28 cellular contexts compared by ENCODE assay signal in genomic region chr15:73886717-73887345, GRCh38. TPM values are rescaled to one million over a fixed set of nuclear protein-coding genes. Genes with fewer than 3 reads are reported as not detected.
"Had no signal": no experiment of that assay in that cellular context is flagged by ENCODE, and none has a peak within 500 bp of the region (broad histone marks: within the 10 kb centered on the region; RNA-seq: fewer than 3 reads in every experiment).

No MANE protein-coding gene starts in this region.

- H3K36me3 Mint-ChIP-seq: natural killer cell, type B pancreatic cell had no signal

- H3K4me3 ChIP-seq: gastrocnemius medialis, lower lobe of right lung, ovary, right lobe of liver, smooth muscle cell, testis, tibial artery had no signal

- H3K4me1 ChIP-seq: gastrocnemius medialis, lower lobe of right lung, right lobe of liver, testis, tibial artery had no signal

- H3K9me3 Mint-ChIP-seq: effector memory CD8-positive, alpha-beta T cell; natural killer cell; type B pancreatic cell had no signal

- H3K27ac ChIP-seq: epithelial cell of prostate, gastrocnemius medialis, lower lobe of right lung, ovary, right lobe of liver, testis, tibial artery had no signal

- H3K36me3 ChIP-seq: gastrocnemius medialis, lower lobe of right lung, ovary, right lobe of liver, tibial artery had no signal

- H3K27ac Mint-ChIP-seq: effector memory CD8-positive, alpha-beta T cell; natural killer cell; type B pancreatic cell had no signal

- DNase-seq: cortex of kidney; effector memory CD8-positive, alpha-beta T cell; foreskin fibroblast; gastrocnemius medialis; head of caudate nucleus; left ventricle myocardium superior; lower lobe of right lung; natural killer cell; occipital lobe; ovary; retina; stimulated activated CD4-positive, alpha-beta T cell treated with anti-CD3 and anti-CD28 coated beads, Interleukin-12 subunit alpha, Interleukin-12 subunit beta, amount 100 ng/mL, for 4 hours; stimulated activated CD4-positive, alpha-beta T cell treated with anti-CD3 and anti-CD28 coated beads, Interleukin-1b, Interleukin-23, amount 100 ng/mL, for 48 hours; stimulated activated CD4-positive, alpha-beta T cell treated with anti-CD3 and anti-CD28 coated beads, Interleukin-4, amount 100 ng/mL, for 1 hour; stimulated activated CD8-positive, alpha-beta memory T cell treated with anti-CD3 and anti-CD28 coated beads, Interleukin-4, amount 100 ng/mL, for 48 hours; stimulated activated naive CD8-positive, alpha-beta T cell treated with anti-CD3 and anti-CD28 coated beads, Interleukin-15, Interleukin-2, amounts not matched to agents 100 U/mL and 50 U/mL, for 24 hours; substantia nigra; testis had no signal

- H3K4me3 Mint-ChIP-seq: effector memory CD8-positive, alpha-beta T cell; natural killer cell; type B pancreatic cell had no signal

- H3K4me1 Mint-ChIP-seq: natural killer cell had no signal

- ATAC-seq: effector memory CD8-positive, alpha-beta T cell; esophagus mucosa; gastrocnemius medialis; left ventricle myocardium superior; lower lobe of right lung; right lobe of liver; stimulated activated naive CD8-positive, alpha-beta T cell treated with anti-CD3 and anti-CD28 coated beads, Interleukin-15, Interleukin-2, amounts not matched to agents 100 U/mL and 50 U/mL, for 24 hours had no signal

- H3K9me3 ChIP-seq: gastrocnemius medialis, lower lobe of right lung, right lobe of liver, testis, tibial artery had no signal

- H3K27me3 ChIP-seq: ovary, right lobe of liver, testis had no signal

RNA-seq across cellular contexts. Expression of gene TBC1D21, which starts 13.5 kb away (rescaled TPM):
- total RNA-seq: dermis microvascular lymphatic vessel endothelial cell, esophagus mucosa, gastrocnemius medialis, glomerular endothelial cell, left ventricle myocardium superior, lower lobe of right lung, mononuclear cell, natural killer cell, occipital lobe, ovary, pulmonary artery endothelial cell, right lobe of liver, smooth muscle cell had no signal
